ENCODE assay signal across 17 cellular contexts in genomic region chr2:152012697-152013096, GRCh38.
A peak's percentile ranks its signal among the peaks of the same experiment; 100 is the strongest.
DNase-seq lines count a peak whose midpoint lies in the region; ATAC-seq and TF ChIP-seq lines count a peak whose summit lies in the region.
"Had no signal": no experiment of that assay in that cellular context is flagged by ENCODE, and none has a peak within 500 bp of the region (broad histone marks: within the 10 kb centered on the region; RNA-seq: fewer than 3 reads in every experiment).

No MANE protein-coding gene starts in this region.

- no peak for ATAC-seq in Right ventricle myocardium superior (ENCODE audit: poor library complexity)

- TF ChIP-seq CTCF in fibroblast of mammary gland (conservative IDR thresholded peaks at IDR 0.05; ENCODE audit: control insufficient read depth, insufficient read depth, low read depth, low read length), result no peak

- intact Hi-C loops in Right ventricle myocardium superior (cut with DNase I), result no loop called here

- no peak overlapping the region for H3K4me3 ChIP-seq in fibroblast of mammary gland (ENCODE audit: control insufficient read depth, low read depth, low read length)
- H3K4me3 ChIP-seq: HAP-1 had no signal

- peak; percentile 26 for DNase-seq in HCEC 1CT
- peak; percentile 15 for DNase-seq in RKO (ENCODE audit: low spot score)
- DNase-seq in fibroblast of mammary gland (ENCODE audit: low read depth), result peak; percentile 32
- DNase-seq in Right ventricle myocardium superior, result no peak
- no peak for DNase-seq in NCI-H2107 (lab: John Stamatoyannopoulos, UW)
- no peak for DNase-seq in GM19240 (ENCODE audit: insufficient read length, low spot score)
- no peak for DNase-seq in GOT3 (lab: John Stamatoyannopoulos, UW)
- DNase-seq: ACHN; AML-193; DMS79; NCI-H1048; NCI-H146; NCI-H2081; NCI-H748 treated with DMSO at 0.1 percent for 48 hours; NK-92 treated with Interleukin-12 subunit alpha and Interleukin-12 subunit beta, amount 100 ng/mL, for 24 hours; SHP77 treated with DMSO at 0.1 percent for 48 hours had no signal

Comparison
In these comparisons a context has a peak if more than half of its experiments do, and no peak if none do; other contexts are left out.
1. DNase-seq: peak in HCEC 1CT (single experiment), RKO (single experiment) and fibroblast of mammary gland (single experiment); none in Right ventricle myocardium superior (single experiment), NCI-H2107 (single experiment), GM19240 (single experiment) and GOT3 (single experiment).